In genomic region chr13:27965740-27966640, GRCh38 we compare ENCODE assay signal across 18 cellular contexts. TPM values are rescaled to one million over a fixed set of nuclear protein-coding genes. Genes with fewer than 3 reads are reported as not detected.
DNase-seq lines count a peak whose midpoint lies in the region; ATAC-seq, FAIRE-seq and TF ChIP-seq lines count a peak whose summit lies in the region.
"Had no signal": no experiment of that assay in that cellular context is flagged by ENCODE, and none has a peak within 500 bp of the region (broad histone marks: within the 10 kb centered on the region; RNA-seq: fewer than 3 reads in every experiment).

No MANE protein-coding gene starts in this region.

- H3K27me3 ChIP-seq in H7 (ENCODE audit: control insufficient read depth, insufficient read depth, low read length) (peaks cover 99% of the 10 kb centered on the region), pancreas (peaks cover 0 to 7% (median 0%) of the 10 kb centered on the region in 4 donors)

- H3K4me1 ChIP-seq in pancreas = peaks cover 4 to 5% (median 4%) of the 10 kb centered on the region in 3 donors

- no peaks in the 10 kb centered on the region for H3K9me3 ChIP-seq in pancreas

- peak in 2 of 4 donors; percentile 4 for ATAC-seq in pancreas
- ATAC-seq in GM21423 (IDR thresholded peaks at IDR 0.05; ENCODE audit: unreplicated experiment) = no peak
- no peak for ATAC-seq in HG02938 (IDR thresholded peaks at IDR 0.05; ENCODE audit: unreplicated experiment)
- ATAC-seq in GM19455 (IDR thresholded peaks at IDR 0.05; ENCODE audit: unreplicated experiment) = no peak

- DNase-seq in H7 = peak; percentile 86
- peak; percentile 99 for DNase-seq in SW480 (ENCODE audit: low spot score)
- peak; percentile 96 for DNase-seq in islet precursor cell
- peak in 4 of 6 donors; percentile 31 to 74 (median 54) for DNase-seq in pancreas
- DNase-seq in EL = no peak
- DNase-seq: activated effector memory CD4-positive, alpha-beta T cell treated with Interleukin-2 at 50 U/mL for 16 hours; aorta; dermis blood vessel endothelial cell; NCI-H2081 treated with DMSO at 0.1 percent for 48 hours; stimulated activated CD4-positive, alpha-beta T cell treated with anti-CD3 and anti-CD28 coated beads, Interleukin-15, amount 100 ng/mL, for 24 hours had no signal

- TF ChIP-seq CTCF in pancreas (IDR thresholded peaks at IDR 0.05) = no peak

- H3K27ac ChIP-seq in pancreas = peak overlapping the region; percentile 48 to 68 (median 58)
- H3K27ac ChIP-seq: SK-N-MC had no signal

- intact Hi-C loops in pancreas (cut with DNase I) = no loop called here

- H3K4me3 ChIP-seq in H7 (ENCODE audit: insufficient read depth, low read depth, low read length) (peak overlapping the region; percentile 8; the same call in 1 of the 2 replicates), pancreas (peak overlapping the region in 3 of 4 donors; percentile 8 to 60 (median 52))
- H3K4me3 ChIP-seq: SK-N-MC had no signal

- no peak for FAIRE-seq in pancreas (lab: Jason Lieb, UNC)

- 48 to 49% methylated on average over 44 to 45 of the region's 45 CpGs for WGBS in pancreas, 2 donors

- H3K36me3 ChIP-seq in H7 (replicated peaks; ENCODE audit: control insufficient read depth, insufficient read depth, low read length) (no peaks in the 10 kb centered on the region), pancreas (no peaks in the 10 kb centered on the region)

RNA-seq across cellular contexts. Expression of gene CDX2, which starts 3.1 kb away (rescaled TPM):
- total RNA-seq in H7 (2014; rRNA removed; shearing (Covaris generic)) = 0.04 TPM in 1 of 2 replicates, not detected in the other
- total RNA-seq in pancreas = 1 to 10 TPM; 2.8 to 6.0 (median 4.8) TPM
- polyA plus RNA-seq in pancreas = 1 to 10 TPM; 3.5 to 6.9 TPM
- total RNA-seq: activated CD8-positive, alpha-beta memory T cell treated with anti-CD3 and anti-CD28 coated beads for 36 hours; aorta; dermis blood vessel endothelial cell; HT1080; liver; posterior vena cava had no signal
- polyA plus RNA-seq: liver had no signal

RNA-seq across cellular contexts. Expression of gene URAD, which starts 22.5 kb away (rescaled TPM):
- total RNA-seq in H7 (2014; rRNA removed; shearing (Covaris generic)) = not detected in 2 replicates
- total RNA-seq in pancreas = not detected
- polyA plus RNA-seq in pancreas = under 1 TPM in 1 of 2 donors, not detected in 1; 0.31 TPM
- total RNA-seq: activated CD8-positive, alpha-beta memory T cell treated with anti-CD3 and anti-CD28 coated beads for 36 hours; aorta; dermis blood vessel endothelial cell; HT1080; liver; posterior vena cava had no signal
- polyA plus RNA-seq: aorta, liver had no signal

RNA-seq across cellular contexts. Expression of gene PDX1, which starts 46.2 kb away (rescaled TPM):
- total RNA-seq in H7 (2014; rRNA removed; shearing (Covaris generic)) = not detected in 2 replicates
- 10 to 100 TPM in 5 of 6 donors, 1 to 10 TPM in 1; 8.0 to 17.1 (median 12.3) TPM for total RNA-seq in pancreas
- polyA plus RNA-seq in pancreas = 10 to 100 TPM; 15.7 to 26.1 TPM
- total RNA-seq: activated CD8-positive, alpha-beta memory T cell treated with anti-CD3 and anti-CD28 coated beads for 36 hours; aorta; dermis blood vessel endothelial cell; HT1080; posterior vena cava had no signal
